ENCODE assay signal across 8 cellular contexts in genomic region chr22:43923631-43924548, GRCh38. TPM values are rescaled to one million over a fixed set of nuclear protein-coding genes. Genes with fewer than 3 reads are reported as not detected.
DNase-seq lines count a peak whose midpoint lies in the region; ATAC-seq, FAIRE-seq and TF ChIP-seq lines count a peak whose summit lies in the region.

Gene PNPLA3 (plus strand): TSS chr22:43923805. CDS start chr22:43923912, 107 bp downstream.

- intact Hi-C loops in sigmoid colon (cut with DNase I), result no loop called here

- FAIRE-seq in GM12891 (lab: Jason Lieb, UNC), result peak; percentile 57

- H3K27ac ChIP-seq in VCaP (peak within 1 kb of the TSS; percentile 56; the same call in 1 of the 2 replicates), sigmoid colon (peak within 1 kb of the TSS in 2 of 4 donors; percentile 33 to 63)

- no peaks in the 10 kb centered on the region for H3K27me3 ChIP-seq in iPS-15b (ENCODE audit: control insufficient read depth, insufficient read depth, low read length)
- H3K27me3 ChIP-seq in sigmoid colon, result peaks cover 0 to 38% (median 23%) of the 10 kb centered on the region in 3 donors

- TF ChIP-seq POLR2A in GM12891 (IDR thresholded peaks at IDR 0.05; ENCODE audit: low read depth, low read length) (no peak), sigmoid colon (IDR thresholded peaks at IDR 0.05) (no peak)

- H3K4me1 ChIP-seq in iPS-15b (ENCODE audit: control insufficient read depth, insufficient read depth, low read length), result peaks cover 16% of the 10 kb centered on the region
- peaks cover 0 to 17% (median 13%) of the 10 kb centered on the region in 4 donors for H3K4me1 ChIP-seq in sigmoid colon

- H3K9ac ChIP-seq in iPS-15b (ENCODE audit: low read depth, low read length), result peak within 1 kb of the TSS; percentile 73

- H3K9me3 ChIP-seq in iPS-15b (ENCODE audit: control insufficient read depth, insufficient read depth, low read length) (no peaks in the 10 kb centered on the region), sigmoid colon (no peaks in the 10 kb centered on the region)

- peak; percentile 85 for DNase-seq in GM12891 (ENCODE audit: insufficient read length, low spot score)
- DNase-seq in NCI-H2107 (lab: John Stamatoyannopoulos, UW), result peak; percentile 29
- DNase-seq in brain pericyte (ENCODE audit: low read depth, low spot score), result peak; percentile 60
- peak; percentile 92 for DNase-seq in sigmoid colon

- no peak for TF ChIP-seq EP300 in sigmoid colon (IDR thresholded peaks at IDR 0.05)

- 3 to 6% methylated on average over 107 of the region's 107 CpGs for WGBS in sigmoid colon, 2 donors

- ATAC-seq in GM21526 (IDR thresholded peaks at IDR 0.05; ENCODE audit: low FRiP score, unreplicated experiment) (no peak), GM19467 (IDR thresholded peaks at IDR 0.05; ENCODE audit: unreplicated experiment) (no peak)

- H3K36me3 ChIP-seq in iPS-15b (ENCODE audit: control insufficient read depth, insufficient read depth, low read length) (peaks cover 12% of the 10 kb centered on the region), sigmoid colon (no peaks in the 10 kb centered on the region)

- TF ChIP-seq CTCF in VCaP (conservative IDR thresholded peaks at IDR 0.05) (no peak), sigmoid colon (IDR thresholded peaks at IDR 0.05) (no peak)

- H3K4me3 ChIP-seq in iPS-15b (ENCODE audit: low read depth, low read length) (peak within 1 kb of the TSS; percentile 75), sigmoid colon (peak within 1 kb of the TSS; percentile 33 to 62 (median 52))

TF ChIP-seq in GM12891, 5 proteins besides CTCF, POLR2A, EP300 and RAD21:
- TF ChIP-seq SPI1 (IDR thresholded peaks at IDR 0.05; ENCODE audit: low read depth, low read length), result no peak
- 0 out of 2 replicates have a peak, but pooled peaks have one; percentile 40 for TF ChIP-seq POU2F2 (IDR thresholded peaks at IDR 0.05; ENCODE audit: low read depth, low read length)

RNA-seq across cellular contexts. Expression of gene PNPLA3, which starts in this region (rescaled TPM):
- polyA plus RNA-seq in GM12891 (2012; ENCODE audit: low read depth, missing spikeins), result 0.08 TPM
- total RNA-seq in sigmoid colon, result not detected
- 1 to 10 TPM in 1 of 3 donors, not detected in 2; 1.3 TPM for polyA plus RNA-seq in sigmoid colon

Comparison
In these comparisons a context has a peak if more than half of its experiments do, and no peak if none do; other contexts are left out.
1. DNase-seq: peak in every context shown above with its lines; median percentile 92 in sigmoid colon; 85 in GM12891; 60 in brain pericyte; 29 in NCI-H2107.